1 cellular context compared by ENCODE assay signal in the genomic region with DNA sequence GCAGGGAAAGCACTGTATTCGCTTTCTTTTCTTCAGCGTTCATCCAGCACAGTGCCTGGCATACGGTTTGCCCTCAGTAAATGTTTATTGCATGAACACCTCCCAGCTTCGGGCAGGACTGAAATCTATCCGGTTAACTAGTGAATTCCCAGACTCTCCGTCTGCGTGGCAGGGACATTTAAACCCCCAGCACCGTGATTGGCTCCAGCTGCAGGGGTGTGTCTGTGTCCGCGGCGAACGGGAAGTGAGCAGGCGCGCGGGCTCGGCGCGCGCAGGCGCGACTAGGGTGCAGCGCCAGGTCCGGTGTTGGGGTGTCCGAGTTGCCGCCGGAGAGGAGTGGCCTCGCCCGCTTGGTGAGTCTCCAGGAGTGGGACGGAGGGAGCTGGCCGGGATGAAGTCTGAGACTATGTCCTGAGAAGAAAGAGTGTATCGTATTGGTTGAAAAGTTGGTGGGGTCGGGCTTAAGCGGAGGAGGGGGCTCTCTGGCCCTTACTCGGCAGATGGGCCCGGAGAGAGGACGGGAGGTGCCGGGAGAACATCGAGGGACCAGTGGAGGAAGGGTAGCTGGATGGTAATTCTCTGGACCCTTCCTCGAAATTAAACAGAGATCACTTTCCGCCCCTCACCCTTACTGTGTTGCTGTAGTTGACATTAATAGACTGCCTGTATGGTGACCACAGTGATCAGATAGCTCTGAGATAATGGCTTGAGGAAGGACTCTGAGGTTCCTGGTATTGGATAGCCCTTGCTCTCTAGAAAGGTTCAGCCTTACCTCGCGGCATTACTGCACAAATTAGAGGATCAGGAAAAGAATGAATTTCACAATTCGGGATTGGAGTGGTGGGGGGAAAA.
TF ChIP-seq lines count a peak whose summit lies in the region.

Gene SNAP23, plus strand, starts transcription at position 274 of the 852 bp plus-strand sequence. CDS start 16,213 bp downstream, outside the sequence.

TF ChIP-seq in H1, 55 proteins besides CTCF, POLR2A, EP300 and RAD21:
- peak; percentile 81 for TF ChIP-seq POLR2AphosphoS5 (IDR thresholded peaks at IDR 0.05; ENCODE audit: low read depth, low read length)
- TF ChIP-seq CREB1 (IDR thresholded peaks at IDR 0.05) = peak; percentile 58; the same call in 1 of the 2 replicates
- TF ChIP-seq EGR1 (IDR thresholded peaks at IDR 0.05; ENCODE audit: borderline replicate concordance, low read depth, low read length) = no peak
- peak; percentile 41; the same call in 1 of the 2 replicates for TF ChIP-seq RBBP5 (IDR thresholded peaks at IDR 0.05; ENCODE audit: borderline replicate concordance, low read depth, low read length)
- peak; percentile 41 for TF ChIP-seq TAF7 (optimal IDR thresholded peaks at IDR 0.05; ENCODE audit: borderline replicate concordance, low read depth, low read length)
- TF ChIP-seq SIN3A (conservative IDR thresholded peaks at IDR 0.05 in 1 of 2, IDR thresholded peaks at IDR 0.05 in 1 of 2; ENCODE audit: low read depth in 1 of 2, low read length in 2 of 2) = peak; percentile 8 to 61; a peak in 1 of 4 replicates
- no peak for TF ChIP-seq KDM5A (IDR thresholded peaks at IDR 0.05; ENCODE audit: low read length)
- TF ChIP-seq TEAD4 (IDR thresholded peaks at IDR 0.05; ENCODE audit: low read depth, low read length) = 0 out of 2 replicates have a peak, but pooled peaks have one; percentile 29
- TF ChIP-seq TAF1 (IDR thresholded peaks at IDR 0.05; ENCODE audit: low read depth, low read length) = peak; percentile 82
- TF ChIP-seq NRF1 (IDR thresholded peaks at IDR 0.05; ENCODE audit: low read depth, low read length) = peak; percentile 81
- TF ChIP-seq, protein P1, sequence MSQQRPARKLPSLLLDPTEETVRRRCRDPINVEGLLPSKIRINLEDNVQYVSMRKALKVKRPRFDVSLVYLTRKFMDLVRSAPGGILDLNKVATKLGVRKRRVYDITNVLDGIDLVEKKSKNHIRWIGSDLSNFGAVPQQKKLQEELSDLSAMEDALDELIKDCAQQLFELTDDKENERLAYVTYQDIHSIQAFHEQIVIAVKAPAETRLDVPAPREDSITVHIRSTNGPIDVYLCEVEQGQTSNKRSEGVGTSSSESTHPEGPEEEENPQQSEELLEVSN (IDR thresholded peaks at IDR 0.05) = peak; percentile 55
- TF ChIP-seq PHF8 (conservative IDR thresholded peaks at IDR 0.05; ENCODE audit: low read depth, low read length) = peak; percentile 67
- no peak for TF ChIP-seq SIX5 (IDR thresholded peaks at IDR 0.05; ENCODE audit: low read depth, low read length)
- peak; percentile 82 for TF ChIP-seq KDM4A (IDR thresholded peaks at IDR 0.05; ENCODE audit: low read depth, low read length, severe bottlenecking)
- TF ChIP-seq TBP (IDR thresholded peaks at IDR 0.05; ENCODE audit: low read depth, low read length) = peak; percentile 66
- TF ChIP-seq YY1 (IDR thresholded peaks at IDR 0.05; ENCODE audit: low read depth, low read length) = no peak
- TF ChIP-seq ASH2L (IDR thresholded peaks at IDR 0.05; ENCODE audit: low read length) = peak; percentile 52
TF ChIP-seq in H1: peak in this region for 13.
